1 cellular context compared by ENCODE assay signal in the genomic region with DNA sequence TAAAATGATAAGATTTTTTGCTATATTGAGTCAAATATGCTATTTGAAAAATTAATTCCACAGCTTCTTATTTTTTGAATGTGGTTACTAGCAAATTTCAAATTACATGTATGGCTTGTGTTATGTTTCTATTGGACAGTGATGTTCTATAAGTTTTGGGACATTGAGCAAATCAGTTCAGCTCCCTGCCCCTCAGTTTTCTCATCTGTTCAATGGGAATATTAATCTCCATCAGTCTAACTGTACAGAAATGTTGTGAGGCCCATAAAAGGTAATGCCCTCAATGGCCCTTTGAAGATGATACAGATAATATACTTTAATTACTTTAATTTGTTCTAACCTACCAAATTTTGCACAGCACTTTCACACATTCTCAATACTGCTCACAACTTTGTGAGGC.
TF ChIP-seq lines count a peak whose summit lies in the region.

No MANE protein-coding gene starts in this region.

TF ChIP-seq in K562, 482 proteins besides CTCF, POLR2A, EP300 and RAD21 (continued from another document):
- TF ChIP-seq, protein P1, sequence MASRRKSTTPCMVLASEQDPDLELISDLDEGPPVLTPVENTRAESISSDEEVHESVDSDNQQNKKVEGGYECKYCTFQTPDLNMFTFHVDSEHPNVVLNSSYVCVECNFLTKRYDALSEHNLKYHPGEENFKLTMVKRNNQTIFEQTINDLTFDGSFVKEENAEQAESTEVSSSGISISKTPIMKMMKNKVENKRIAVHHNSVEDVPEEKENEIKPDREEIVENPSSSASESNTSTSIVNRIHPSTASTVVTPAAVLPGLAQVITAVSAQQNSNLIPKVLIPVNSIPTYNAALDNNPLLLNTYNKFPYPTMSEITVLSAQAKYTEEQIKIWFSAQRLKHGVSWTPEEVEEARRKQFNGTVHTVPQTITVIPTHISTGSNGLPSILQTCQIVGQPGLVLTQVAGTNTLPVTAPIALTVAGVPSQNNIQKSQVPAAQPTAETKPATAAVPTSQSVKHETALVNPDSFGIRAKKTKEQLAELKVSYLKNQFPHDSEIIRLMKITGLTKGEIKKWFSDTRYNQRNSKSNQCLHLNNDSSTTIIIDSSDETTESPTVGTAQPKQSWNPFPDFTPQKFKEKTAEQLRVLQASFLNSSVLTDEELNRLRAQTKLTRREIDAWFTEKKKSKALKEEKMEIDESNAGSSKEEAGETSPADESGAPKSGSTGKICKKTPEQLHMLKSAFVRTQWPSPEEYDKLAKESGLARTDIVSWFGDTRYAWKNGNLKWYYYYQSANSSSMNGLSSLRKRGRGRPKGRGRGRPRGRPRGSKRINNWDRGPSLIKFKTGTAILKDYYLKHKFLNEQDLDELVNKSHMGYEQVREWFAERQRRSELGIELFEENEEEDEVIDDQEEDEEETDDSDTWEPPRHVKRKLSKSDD (conservative IDR thresholded peaks at IDR 0.05; ENCODE audit: low read length): no peak
- TF ChIP-seq KDM1A (IDR thresholded peaks at IDR 0.05): peak; percentile 73 to 82
- TF ChIP-seq ZEB2 (IDR thresholded peaks at IDR 0.05): no peak
- TF ChIP-seq HLTF (IDR thresholded peaks at IDR 0.05): no peak
- no peak for TF ChIP-seq TEAD4 (IDR thresholded peaks at IDR 0.05; ENCODE audit: low read length)
- TF ChIP-seq TEAD4 (CRISPR knock-in tag; IDR thresholded peaks at IDR 0.05; ENCODE audit: borderline replicate concordance): no peak
- TF ChIP-seq ZNF77 (CRISPR knock-in tag; IDR thresholded peaks at IDR 0.05): no peak
- peak; percentile 99 for TF ChIP-seq RBM25 (IDR thresholded peaks at IDR 0.05; ENCODE audit: low read depth, low read length, severe bottlenecking)
- TF ChIP-seq CHD4 (IDR thresholded peaks at IDR 0.05; ENCODE audit: insufficient read depth, insufficient replicate concordance, low read depth, low read length, poor library complexity, severe bottlenecking): peak; percentile 84
- TF ChIP-seq HSF4 (CRISPR knock-in tag; IDR thresholded peaks at IDR 0.05; ENCODE audit: borderline replicate concordance): no peak
- peak; percentile 93 for TF ChIP-seq BCOR (IDR thresholded peaks at IDR 0.05)
- no peak for TF ChIP-seq PHF20 (IDR thresholded peaks at IDR 0.05; ENCODE audit: partially characterized antibody)
- TF ChIP-seq JUND (IDR thresholded peaks at IDR 0.05; ENCODE audit: borderline replicate concordance, low read depth, low read length): no peak
- TF ChIP-seq JUND (tag; IDR thresholded peaks at IDR 0.05; ENCODE audit: borderline replicate concordance, low read depth, low read length): no peak
- TF ChIP-seq ZNF232 (CRISPR knock-in tag; IDR thresholded peaks at IDR 0.05): no peak
- TF ChIP-seq HDAC2 (IDR thresholded peaks at IDR 0.05): peak; percentile 50; the same call in 1 of the 2 replicates
- TF ChIP-seq MAFK (IDR thresholded peaks at IDR 0.05; ENCODE audit: low read length): no peak
- 0 out of 4 replicates have a peak, but pooled peaks of 1 of the 2 experiments have one; percentile 41 for TF ChIP-seq HDAC1 (IDR thresholded peaks at IDR 0.05)
- TF ChIP-seq RCOR1 (IDR thresholded peaks at IDR 0.05; ENCODE audit: borderline replicate concordance in 1 of 2, low read depth in 2 of 2, low read length in 2 of 2): peak in 1 of 2 experiments; percentile 72; a peak in 2 of 4 replicates
- no peak for TF ChIP-seq GATA2 (CRISPR knock-in tag; IDR thresholded peaks at IDR 0.05)
- no peak for TF ChIP-seq NUFIP1 (IDR thresholded peaks at IDR 0.05; ENCODE audit: partially characterized antibody)
